Comparison of ENCODE assay signal across 1 cellular context in the genomic region with DNA sequence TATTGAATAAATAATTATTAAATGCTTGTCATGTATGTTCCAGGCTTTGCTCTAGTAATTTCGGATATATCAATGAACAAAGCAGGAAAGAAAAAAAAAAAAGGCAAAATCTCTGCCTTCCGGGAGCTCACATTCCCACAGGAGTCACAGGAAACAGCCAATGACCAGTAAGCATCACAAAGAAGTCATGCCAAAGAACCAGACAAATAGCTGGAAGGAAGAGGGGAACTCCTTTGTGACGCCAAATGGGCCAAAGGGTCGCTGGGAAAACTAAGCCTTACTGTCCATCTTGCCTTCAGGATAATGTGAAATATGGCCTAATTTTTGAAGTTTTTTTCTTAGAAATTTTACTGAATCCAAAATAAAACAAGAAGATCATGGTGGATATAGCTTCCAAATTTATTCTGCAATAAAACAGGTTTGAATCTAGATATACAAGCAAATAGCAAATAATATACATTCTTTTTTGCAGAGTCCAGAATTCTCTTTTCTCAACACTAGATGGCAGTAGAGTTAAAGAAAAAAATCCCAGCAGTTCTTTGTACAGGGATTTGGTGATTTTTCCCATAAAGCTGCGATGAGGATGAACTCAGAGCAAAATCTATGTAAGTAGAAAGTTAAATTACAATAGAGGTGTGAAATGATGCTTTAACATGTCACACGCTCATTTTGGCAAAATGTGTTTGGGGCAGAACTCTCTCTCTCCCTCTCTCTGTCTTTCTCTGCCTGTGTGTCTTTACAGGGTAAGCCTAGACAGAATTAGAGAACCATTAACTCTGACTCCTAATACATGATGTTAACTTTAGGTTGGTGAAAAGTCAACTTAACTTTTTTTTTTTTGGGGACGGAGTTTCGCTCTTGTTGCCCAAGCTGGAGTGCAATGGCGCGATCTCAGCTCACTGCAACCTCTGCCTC.
TF ChIP-seq lines count a peak whose summit lies in the region.

No MANE protein-coding gene starts in this region.

TF ChIP-seq in H1, 55 proteins besides CTCF, POLR2A, EP300 and RAD21:
- TF ChIP-seq EZH2 (IDR thresholded peaks at IDR 0.05; ENCODE audit: low read depth, low read length, severe bottlenecking) (no peak), POLR2AphosphoS5 (IDR thresholded peaks at IDR 0.05; ENCODE audit: low read depth, low read length) (no peak), HDAC6 (IDR thresholded peaks at IDR 0.05; ENCODE audit: low read depth, low read length) (no peak), YY1 (IDR thresholded peaks at IDR 0.05; ENCODE audit: low read depth, low read length) (no peak), SIX5 (IDR thresholded peaks at IDR 0.05; ENCODE audit: low read depth, low read length) (no peak), CBX8 (IDR thresholded peaks at IDR 0.05; ENCODE audit: borderline replicate concordance, low read depth, low read length) (no peak)
